ENCODE assay signal across 21 cellular contexts in genomic region chr11:68539370-68539769, GRCh38.
DNase-seq lines count a peak whose midpoint lies in the region; ATAC-seq and TF ChIP-seq lines count a peak whose summit lies in the region.
"Had no signal": no experiment of that assay in that cellular context is flagged by ENCODE, and none has a peak within 500 bp of the region (broad histone marks: within the 10 kb centered on the region; RNA-seq: fewer than 3 reads in every experiment).

No MANE protein-coding gene starts in this region.

- H3K4me1 ChIP-seq in OCI-LY3 (ENCODE audit: low read length): peaks cover 15% of the 10 kb centered on the region

- no peaks in the 10 kb centered on the region for H3K27me3 Mint-ChIP-seq in activated T-cell treated with anti-CD3 and anti-CD28 coated beads, Interleukin-2, amount 50 U/mL, for 72 hours (ENCODE audit: low read depth)
- H3K27me3 Mint-ChIP-seq in activated T-cell treated with anti-CD3 and anti-CD28 coated beads, Interleukin-2, amount 50 U/mL, for 4 hours (ENCODE audit: low read depth): no peaks in the 10 kb centered on the region
- H3K27me3 Mint-ChIP-seq in central memory CD8-positive, alpha-beta T cell: no peaks in the 10 kb centered on the region

- H3K27me3 ChIP-seq in OCI-LY3 (ENCODE audit: low read depth, low read length): no peaks in the 10 kb centered on the region
- H3K27me3 ChIP-seq in WERI-Rb-1 (ENCODE audit: insufficient read depth, low read depth, severe bottlenecking): no peaks in the 10 kb centered on the region
- H3K27me3 ChIP-seq: BE2C, heart right ventricle, vagina had no signal

- H3K79me2 ChIP-seq in OCI-LY3 (ENCODE audit: low read length): peaks cover 69% of the 10 kb centered on the region

- TF ChIP-seq CTCF in OCI-LY3 (IDR thresholded peaks at IDR 0.05; ENCODE audit: low read depth, low read length) (no peak), WERI-Rb-1 (IDR thresholded peaks at IDR 0.05; ENCODE audit: low read depth, low read length) (no peak)

- H3K27ac ChIP-seq in OCI-LY3 (ENCODE audit: low read length): no peak overlapping the region
- H3K27ac ChIP-seq in WERI-Rb-1: no peak overlapping the region
- H3K27ac ChIP-seq: heart right ventricle, thoracic aorta, vagina had no signal

- peak overlapping the region; percentile 79 for H3K27ac Mint-ChIP-seq in activated T-cell treated with anti-CD3 and anti-CD28 coated beads, Interleukin-2, amount 50 U/mL, for 72 hours
- H3K27ac Mint-ChIP-seq in central memory CD8-positive, alpha-beta T cell (ENCODE audit: low read depth): peak overlapping the region; percentile 64
- H3K27ac Mint-ChIP-seq in stimulated activated effector memory CD8-positive, alpha-beta T cell treated with anti-CD3 and anti-CD28 coated beads, Interleukin-12 subunit alpha, Interleukin-12 subunit beta, amount 100 ng/mL, for 72 hours: peak overlapping the region; percentile 86

- H3K4me2 ChIP-seq in OCI-LY3 (ENCODE audit: low read length): peak overlapping the region; percentile 9; the same call in 1 of the 2 replicates

- ATAC-seq in activated T-cell treated with anti-CD3 and anti-CD28 coated beads, Interleukin-2, amount 50 U/mL, for 72 hours (replicated peaks in 1 of 2): peak in 1 of 2 donors; percentile 40
- ATAC-seq in activated T-cell treated with anti-CD3 and anti-CD28 coated beads, Interleukin-2, amount 50 U/mL, for 4 hours: no peak
- ATAC-seq in central memory CD8-positive, alpha-beta T cell (replicated peaks; ENCODE audit: extremely low read depth, poor library complexity, severe bottlenecking): no peak
- ATAC-seq in stimulated activated effector memory CD8-positive, alpha-beta T cell treated with anti-CD3 and anti-CD28 coated beads, Interleukin-12 subunit alpha, Interleukin-12 subunit beta, amount 100 ng/mL, for 72 hours: no peak
- ATAC-seq: heart right ventricle, left cardiac atrium had no signal

- H2AFZ ChIP-seq in OCI-LY3 (ENCODE audit: low read depth, low read length): no peak overlapping the region

- H3K9me3 ChIP-seq in OCI-LY3 (ENCODE audit: insufficient read depth, low read length) (no peaks in the 10 kb centered on the region), WERI-Rb-1 (ENCODE audit: severe bottlenecking) (no peaks in the 10 kb centered on the region)
- H3K9me3 ChIP-seq: BE2C, heart right ventricle, thoracic aorta, vagina had no signal

- peaks cover 67% of the 10 kb centered on the region for H4K20me1 ChIP-seq in OCI-LY3 (ENCODE audit: insufficient read depth, low read length)

- no peak overlapping the region for H3K4me3 ChIP-seq in OCI-LY3 (ENCODE audit: low read length)
- no peak overlapping the region for H3K4me3 ChIP-seq in WERI-Rb-1 (ENCODE audit: low read depth, low read length)
- H3K4me3 ChIP-seq: heart right ventricle, thoracic aorta, vagina had no signal

- peaks cover 0 to 2% of the 10 kb centered on the region in 2 donors for H3K9me3 Mint-ChIP-seq in activated T-cell treated with anti-CD3 and anti-CD28 coated beads, Interleukin-2, amount 50 U/mL, for 72 hours
- no peaks in the 10 kb centered on the region for H3K9me3 Mint-ChIP-seq in activated T-cell treated with anti-CD3 and anti-CD28 coated beads, Interleukin-2, amount 50 U/mL, for 4 hours
- no peaks in the 10 kb centered on the region for H3K9me3 Mint-ChIP-seq in central memory CD8-positive, alpha-beta T cell
- no peaks in the 10 kb centered on the region for H3K9me3 Mint-ChIP-seq in stimulated activated effector memory CD8-positive, alpha-beta T cell treated with anti-CD3 and anti-CD28 coated beads, Interleukin-12 subunit alpha, Interleukin-12 subunit beta, amount 100 ng/mL, for 72 hours

- H3K36me3 ChIP-seq in OCI-LY3 (replicated peaks; ENCODE audit: low read depth, low read length) (peaks cover 63% of the 10 kb centered on the region), WERI-Rb-1 (peaks cover 63% of the 10 kb centered on the region)

- H3K36me3 Mint-ChIP-seq in activated T-cell treated with anti-CD3 and anti-CD28 coated beads, Interleukin-2, amount 50 U/mL, for 72 hours (ENCODE audit: insufficient read depth in 2 of 2): peaks cover 18 to 41% of the 10 kb centered on the region in 2 donors
- H3K36me3 Mint-ChIP-seq in activated T-cell treated with anti-CD3 and anti-CD28 coated beads, Interleukin-2, amount 50 U/mL, for 4 hours (ENCODE audit: insufficient read depth): peaks cover 65% of the 10 kb centered on the region
- H3K36me3 Mint-ChIP-seq in central memory CD8-positive, alpha-beta T cell (ENCODE audit: insufficient read depth): peaks cover 41% of the 10 kb centered on the region
- peaks cover 98% of the 10 kb centered on the region for H3K36me3 Mint-ChIP-seq in stimulated activated effector memory CD8-positive, alpha-beta T cell treated with anti-CD3 and anti-CD28 coated beads, Interleukin-12 subunit alpha, Interleukin-12 subunit beta, amount 100 ng/mL, for 72 hours

- H3K4me3 Mint-ChIP-seq in activated T-cell treated with anti-CD3 and anti-CD28 coated beads, Interleukin-2, amount 50 U/mL, for 72 hours: no peak overlapping the region
- H3K4me3 Mint-ChIP-seq in activated T-cell treated with anti-CD3 and anti-CD28 coated beads, Interleukin-2, amount 50 U/mL, for 4 hours: no peak overlapping the region
- H3K4me3 Mint-ChIP-seq in central memory CD8-positive, alpha-beta T cell: no peak overlapping the region
- no peak overlapping the region for H3K4me3 Mint-ChIP-seq in stimulated activated effector memory CD8-positive, alpha-beta T cell treated with anti-CD3 and anti-CD28 coated beads, Interleukin-12 subunit alpha, Interleukin-12 subunit beta, amount 100 ng/mL, for 72 hours

- DNase-seq in activated T-cell treated with anti-CD3 and anti-CD28 coated beads, Interleukin-2, amount 50 U/mL, for 72 hours: no peak
- no peak for DNase-seq in activated T-cell treated with anti-CD3 and anti-CD28 coated beads, Interleukin-2, amount 50 U/mL, for 4 hours
- no peak for DNase-seq in central memory CD8-positive, alpha-beta T cell (ENCODE audit: low spot score in 2 of 2)
- no peak for DNase-seq in stimulated activated effector memory CD8-positive, alpha-beta T cell treated with anti-CD3 and anti-CD28 coated beads, Interleukin-12 subunit alpha, Interleukin-12 subunit beta, amount 100 ng/mL, for 72 hours (ENCODE audit: low spot score in 2 of 2)
- DNase-seq in cerebellar cortex (ENCODE audit: low spot score) (no peak), WERI-Rb-1 (no peak), putamen (ENCODE audit: low spot score) (no peak)
- DNase-seq: activated CD4-positive, alpha-beta T cell treated with anti-CD3 and anti-CD28 coated beads for 48 hours; activated naive CD4-positive, alpha-beta T cell treated with Interleukin-2 at 50 U/mL for 16 hours; BE2C; central memory CD4-positive, alpha-beta T cell; heart right ventricle; KBM-7; left cardiac atrium; MM.1S; NCI-H1417; NCI-H446 treated with DMSO at 0.1 percent for 48 hours; Right ventricle myocardium superior had no signal

- no peak overlapping the region for H3K9ac ChIP-seq in OCI-LY3 (ENCODE audit: low read length)

- H3K4me1 Mint-ChIP-seq in activated T-cell treated with anti-CD3 and anti-CD28 coated beads, Interleukin-2, amount 50 U/mL, for 72 hours (ENCODE audit: low read depth): peaks cover 51% of the 10 kb centered on the region
- H3K4me1 Mint-ChIP-seq in activated T-cell treated with anti-CD3 and anti-CD28 coated beads, Interleukin-2, amount 50 U/mL, for 4 hours (ENCODE audit: low read depth): peaks cover 66% of the 10 kb centered on the region
- peaks cover 67% of the 10 kb centered on the region for H3K4me1 Mint-ChIP-seq in central memory CD8-positive, alpha-beta T cell
- peaks cover 65% of the 10 kb centered on the region for H3K4me1 Mint-ChIP-seq in stimulated activated effector memory CD8-positive, alpha-beta T cell treated with anti-CD3 and anti-CD28 coated beads, Interleukin-12 subunit alpha, Interleukin-12 subunit beta, amount 100 ng/mL, for 72 hours
